Comparison of ENCODE assay signal across 15 cellular contexts in the genomic region with DNA sequence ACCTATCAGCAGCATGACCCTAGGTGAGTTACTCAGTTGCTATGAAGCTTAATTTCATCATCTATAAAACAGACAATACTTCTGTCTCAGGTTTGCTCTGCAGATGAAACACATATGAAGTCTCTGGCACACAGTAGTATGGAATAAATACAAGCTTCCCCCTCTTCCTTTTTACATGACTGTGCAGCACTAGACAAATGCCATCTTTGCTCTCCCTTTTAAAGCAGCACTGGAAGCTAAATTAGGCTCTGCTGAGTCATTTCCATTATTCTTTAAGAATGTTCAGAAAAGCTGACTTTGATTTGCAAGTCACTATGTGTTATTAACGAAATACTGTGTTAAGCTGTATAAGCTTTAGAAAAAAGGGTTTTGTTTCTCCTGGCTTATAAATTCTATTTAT. TPM values are rescaled to one million over a fixed set of nuclear protein-coding genes. Genes with fewer than 3 reads are reported as not detected.
DNase-seq lines count a peak whose midpoint lies in the region; ATAC-seq, FAIRE-seq and TF ChIP-seq lines count a peak whose summit lies in the region.
"Had no signal": no experiment of that assay in that cellular context is flagged by ENCODE, and none has a peak within 500 bp of the region (broad histone marks: within the 10 kb centered on the region; RNA-seq: fewer than 3 reads in every experiment).

No MANE protein-coding gene starts in this region.

- TF ChIP-seq POLR2A in H54 (IDR thresholded peaks at IDR 0.05; ENCODE audit: low read depth, low read length), result no peak

- TF ChIP-seq CTCF in fibroblast of villous mesenchyme (IDR thresholded peaks at IDR 0.05; ENCODE audit: insufficient read depth, low read depth, low read length), result no peak
- no peak for TF ChIP-seq CTCF in RWPE1 (conservative IDR thresholded peaks at IDR 0.05; ENCODE audit: low read depth)

- POLR2A ChIA-PET in RWPE1 (lab: Yijun Ruan, JAX; ENCODE audit: low non-redundant PET), result no interaction called here

- no peak overlapping the region for H3K4me3 ChIP-seq in fibroblast of villous mesenchyme (ENCODE audit: low read depth, low read length)
- H3K4me3 ChIP-seq: thoracic aorta had no signal

- CTCF ChIA-PET in RWPE1 (lab: Yijun Ruan, JAX), result interaction anchor here (0.5 kb wide), 1 partner anchor 105 kb away, joined by 3 read pairs; no protein-coding TSS in a partner anchor

- FAIRE-seq in H54 (lab: Jason Lieb, UNC), result peak; percentile 50
- FAIRE-seq: TTC549 had no signal

- H3K27ac ChIP-seq in RWPE1, result no peak overlapping the region
- H3K27ac ChIP-seq: C4-2B had no signal

- ATAC-seq in SK-N-SH treated with all-trans-retinoic acid at 6 μM for 48 hours (peak; percentile 64), GM21723 (IDR thresholded peaks at IDR 0.05; ENCODE audit: unreplicated experiment) (no peak)

- DNase-seq in AG08396 (ENCODE audit: low spot score), result peak; percentile 7
- DNase-seq in H54 (ENCODE audit: insufficient read length, low spot score), result no peak
- peak; percentile 28 for DNase-seq in fibroblast of villous mesenchyme (ENCODE audit: low read depth)
- DNase-seq in stimulated activated CD8-positive, alpha-beta memory T cell treated with anti-CD3 and anti-CD28 coated beads, Interleukin-4, amount 100 ng/mL, for 48 hours, result no peak
- DNase-seq in RWPE1 (ENCODE audit: low spot score), result no peak
- no peak for DNase-seq in activated CD4-positive, alpha-beta T cell treated with anti-CD3 and anti-CD28 coated beads for 48 hours
- DNase-seq: activated CD8-positive, alpha-beta memory T cell treated with anti-CD3 and anti-CD28 coated beads, Interleukin-2, amount 50 U/mL, for 48 hours; mesendoderm; NCI-H187 treated with DMSO at 0.1 percent for 48 hours; posterior cingulate gyrus had no signal

TF ChIP-seq in SK-N-SH treated with all-trans-retinoic acid at 6 μM for 48 hours, 23 proteins besides CTCF, POLR2A, EP300 and RAD21:
- no peak for TF ChIP-seq RARB (CRISPR knock-in tag; IDR thresholded peaks at IDR 0.05)
- TF ChIP-seq, protein P1, sequence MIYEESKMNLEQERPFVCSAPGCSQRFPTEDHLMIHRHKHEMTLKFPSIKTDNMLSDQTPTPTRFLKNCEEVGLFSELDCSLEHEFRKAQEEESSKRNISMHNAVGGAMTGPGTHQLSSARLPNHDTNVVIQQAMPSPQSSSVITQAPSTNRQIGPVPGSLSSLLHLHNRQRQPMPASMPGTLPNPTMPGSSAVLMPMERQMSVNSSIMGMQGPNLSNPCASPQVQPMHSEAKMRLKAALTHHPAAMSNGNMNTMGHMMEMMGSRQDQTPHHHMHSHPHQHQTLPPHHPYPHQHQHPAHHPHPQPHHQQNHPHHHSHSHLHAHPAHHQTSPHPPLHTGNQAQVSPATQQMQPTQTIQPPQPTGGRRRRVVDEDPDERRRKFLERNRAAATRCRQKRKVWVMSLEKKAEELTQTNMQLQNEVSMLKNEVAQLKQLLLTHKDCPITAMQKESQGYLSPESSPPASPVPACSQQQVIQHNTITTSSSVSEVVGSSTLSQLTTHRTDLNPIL (CRISPR knock-in tag; IDR thresholded peaks at IDR 0.05; ENCODE audit: low read depth), result no peak
- TF ChIP-seq PPARA (CRISPR knock-in tag; IDR thresholded peaks at IDR 0.05; ENCODE audit: borderline replicate concordance), result no peak
- TF ChIP-seq, protein P2, sequence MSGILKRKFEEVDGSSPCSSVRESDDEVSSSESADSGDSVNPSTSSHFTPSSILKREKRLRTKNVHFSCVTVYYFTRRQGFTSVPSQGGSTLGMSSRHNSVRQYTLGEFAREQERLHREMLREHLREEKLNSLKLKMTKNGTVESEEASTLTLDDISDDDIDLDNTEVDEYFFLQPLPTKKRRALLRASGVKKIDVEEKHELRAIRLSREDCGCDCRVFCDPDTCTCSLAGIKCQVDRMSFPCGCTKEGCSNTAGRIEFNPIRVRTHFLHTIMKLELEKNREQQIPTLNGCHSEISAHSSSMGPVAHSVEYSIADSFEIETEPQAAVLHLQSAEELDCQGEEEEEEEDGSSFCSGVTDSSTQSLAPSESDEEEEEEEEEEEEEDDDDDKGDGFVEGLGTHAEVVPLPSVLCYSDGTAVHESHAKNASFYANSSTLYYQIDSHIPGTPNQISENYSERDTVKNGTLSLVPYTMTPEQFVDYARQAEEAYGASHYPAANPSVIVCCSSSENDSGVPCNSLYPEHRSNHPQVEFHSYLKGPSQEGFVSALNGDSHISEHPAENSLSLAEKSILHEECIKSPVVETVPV (CRISPR knock-in tag; IDR thresholded peaks at IDR 0.05), result no peak
- TF ChIP-seq, protein P3, sequence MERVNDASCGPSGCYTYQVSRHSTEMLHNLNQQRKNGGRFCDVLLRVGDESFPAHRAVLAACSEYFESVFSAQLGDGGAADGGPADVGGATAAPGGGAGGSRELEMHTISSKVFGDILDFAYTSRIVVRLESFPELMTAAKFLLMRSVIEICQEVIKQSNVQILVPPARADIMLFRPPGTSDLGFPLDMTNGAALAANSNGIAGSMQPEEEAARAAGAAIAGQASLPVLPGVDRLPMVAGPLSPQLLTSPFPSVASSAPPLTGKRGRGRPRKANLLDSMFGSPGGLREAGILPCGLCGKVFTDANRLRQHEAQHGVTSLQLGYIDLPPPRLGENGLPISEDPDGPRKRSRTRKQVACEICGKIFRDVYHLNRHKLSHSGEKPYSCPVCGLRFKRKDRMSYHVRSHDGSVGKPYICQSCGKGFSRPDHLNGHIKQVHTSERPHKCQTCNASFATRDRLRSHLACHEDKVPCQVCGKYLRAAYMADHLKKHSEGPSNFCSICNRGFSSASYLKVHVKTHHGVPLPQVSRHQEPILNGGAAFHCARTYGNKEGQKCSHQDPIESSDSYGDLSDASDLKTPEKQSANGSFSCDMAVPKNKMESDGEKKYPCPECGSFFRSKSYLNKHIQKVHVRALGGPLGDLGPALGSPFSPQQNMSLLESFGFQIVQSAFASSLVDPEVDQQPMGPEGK (CRISPR knock-in tag; IDR thresholded peaks at IDR 0.05; ENCODE audit: borderline replicate concordance), result no peak
- no peak for TF ChIP-seq TCF4 (CRISPR knock-in tag; IDR thresholded peaks at IDR 0.05; ENCODE audit: borderline replicate concordance)
- no peak for TF ChIP-seq ZFP30 (CRISPR knock-in tag; IDR thresholded peaks at IDR 0.05)
- TF ChIP-seq, protein P4, sequence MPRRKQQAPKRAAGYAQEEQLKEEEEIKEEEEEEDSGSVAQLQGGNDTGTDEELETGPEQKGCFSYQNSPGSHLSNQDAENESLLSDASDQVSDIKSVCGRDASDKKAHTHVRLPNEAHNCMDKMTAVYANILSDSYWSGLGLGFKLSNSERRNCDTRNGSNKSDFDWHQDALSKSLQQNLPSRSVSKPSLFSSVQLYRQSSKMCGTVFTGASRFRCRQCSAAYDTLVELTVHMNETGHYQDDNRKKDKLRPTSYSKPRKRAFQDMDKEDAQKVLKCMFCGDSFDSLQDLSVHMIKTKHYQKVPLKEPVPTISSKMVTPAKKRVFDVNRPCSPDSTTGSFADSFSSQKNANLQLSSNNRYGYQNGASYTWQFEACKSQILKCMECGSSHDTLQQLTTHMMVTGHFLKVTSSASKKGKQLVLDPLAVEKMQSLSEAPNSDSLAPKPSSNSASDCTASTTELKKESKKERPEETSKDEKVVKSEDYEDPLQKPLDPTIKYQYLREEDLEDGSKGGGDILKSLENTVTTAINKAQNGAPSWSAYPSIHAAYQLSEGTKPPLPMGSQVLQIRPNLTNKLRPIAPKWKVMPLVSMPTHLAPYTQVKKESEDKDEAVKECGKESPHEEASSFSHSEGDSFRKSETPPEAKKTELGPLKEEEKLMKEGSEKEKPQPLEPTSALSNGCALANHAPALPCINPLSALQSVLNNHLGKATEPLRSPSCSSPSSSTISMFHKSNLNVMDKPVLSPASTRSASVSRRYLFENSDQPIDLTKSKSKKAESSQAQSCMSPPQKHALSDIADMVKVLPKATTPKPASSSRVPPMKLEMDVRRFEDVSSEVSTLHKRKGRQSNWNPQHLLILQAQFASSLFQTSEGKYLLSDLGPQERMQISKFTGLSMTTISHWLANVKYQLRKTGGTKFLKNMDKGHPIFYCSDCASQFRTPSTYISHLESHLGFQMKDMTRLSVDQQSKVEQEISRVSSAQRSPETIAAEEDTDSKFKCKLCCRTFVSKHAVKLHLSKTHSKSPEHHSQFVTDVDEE (CRISPR knock-in tag; IDR thresholded peaks at IDR 0.05), result no peak
- TF ChIP-seq ISL1 (CRISPR knock-in tag; IDR thresholded peaks at IDR 0.05), result peak; percentile 21; the same call in 1 of the 2 replicates
- no peak for TF ChIP-seq ZNF565 (CRISPR knock-in tag; conservative IDR thresholded peaks at IDR 0.05; ENCODE audit: low read depth)
- no peak for TF ChIP-seq GLIS3 (CRISPR knock-in tag; IDR thresholded peaks at IDR 0.05)
- peak; percentile 43; the same call in 1 of the 2 replicates for TF ChIP-seq ZFP3 (CRISPR knock-in tag; IDR thresholded peaks at IDR 0.05)
- TF ChIP-seq, protein P5, sequence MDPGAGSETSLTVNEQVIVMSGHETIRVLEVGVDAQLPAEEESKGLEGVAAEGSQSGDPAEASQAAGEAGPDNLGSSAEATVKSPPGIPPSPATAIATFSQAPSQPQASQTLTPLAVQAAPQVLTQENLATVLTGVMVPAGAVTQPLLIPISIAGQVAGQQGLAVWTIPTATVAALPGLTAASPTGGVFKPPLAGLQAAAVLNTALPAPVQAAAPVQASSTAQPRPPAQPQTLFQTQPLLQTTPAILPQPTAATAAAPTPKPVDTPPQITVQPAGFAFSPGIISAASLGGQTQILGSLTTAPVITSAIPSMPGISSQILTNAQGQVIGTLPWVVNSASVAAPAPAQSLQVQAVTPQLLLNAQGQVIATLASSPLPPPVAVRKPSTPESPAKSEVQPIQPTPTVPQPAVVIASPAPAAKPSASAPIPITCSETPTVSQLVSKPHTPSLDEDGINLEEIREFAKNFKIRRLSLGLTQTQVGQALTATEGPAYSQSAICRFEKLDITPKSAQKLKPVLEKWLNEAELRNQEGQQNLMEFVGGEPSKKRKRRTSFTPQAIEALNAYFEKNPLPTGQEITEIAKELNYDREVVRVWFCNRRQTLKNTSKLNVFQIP (CRISPR knock-in tag; IDR thresholded peaks at IDR 0.05; ENCODE audit: borderline replicate concordance, low read depth), result no peak
- peak; percentile 65; the same call in 1 of the 2 replicates for TF ChIP-seq ZC3H10 (CRISPR knock-in tag; IDR thresholded peaks at IDR 0.05)
- TF ChIP-seq OSR1 (CRISPR knock-in tag; IDR thresholded peaks at IDR 0.05), result no peak; the same call in 1 of the 2 replicates
- TF ChIP-seq SNAI2 (CRISPR knock-in tag; IDR thresholded peaks at IDR 0.05), result peak; percentile 67
- TF ChIP-seq TOX (CRISPR knock-in tag; IDR thresholded peaks at IDR 0.05; ENCODE audit: borderline replicate concordance), result 0 out of 2 replicates have a peak, but pooled peaks have one; percentile 27
- no peak for TF ChIP-seq ESRRG (CRISPR knock-in tag; IDR thresholded peaks at IDR 0.05)
- no peak for TF ChIP-seq BACH2 (CRISPR knock-in tag; IDR thresholded peaks at IDR 0.05; ENCODE audit: borderline replicate concordance)
- TF ChIP-seq ZNF70 (CRISPR knock-in tag; IDR thresholded peaks at IDR 0.05), result no peak
- no peak for TF ChIP-seq ZNF8 (CRISPR knock-in tag; IDR thresholded peaks at IDR 0.05)
- TF ChIP-seq CSDC2 (CRISPR knock-in tag; IDR thresholded peaks at IDR 0.05), result no peak
- TF ChIP-seq ARNTL (CRISPR knock-in tag; IDR thresholded peaks at IDR 0.05; ENCODE audit: borderline replicate concordance, low read depth), result no peak
TF ChIP-seq in SK-N-SH treated with all-trans-retinoic acid at 6 μM for 48 hours: peak in this region for 5.

RNA-seq across cellular contexts. Expression of a gene that starts 40.6 kb away (rescaled TPM):
- total RNA-seq in fibroblast of villous mesenchyme, result 43.2 and 66.1 TPM in 2 replicates

RNA-seq across cellular contexts. Expression of a gene that starts 40.9 kb away (rescaled TPM):
- total RNA-seq in fibroblast of villous mesenchyme, result 32.5 and 41.0 TPM in 2 replicates

Comparison
In these comparisons a context has a peak if more than half of its experiments do, and no peak if none do; other contexts are left out.
1. DNase-seq: peak in AG08396 (single experiment) and fibroblast of villous mesenchyme (single experiment); none in H54 (single experiment), stimulated activated CD8-positive, alpha-beta memory T cell treated with anti-CD3 and anti-CD28 coated beads, Interleukin-4, amount 100 ng/mL, for 48 hours (single experiment), RWPE1 (single experiment) and activated CD4-positive, alpha-beta T cell treated with anti-CD3 and anti-CD28 coated beads for 48 hours (single experiment).